Comparison of ENCODE assay signal across 22 cellular contexts in the genomic region with DNA sequence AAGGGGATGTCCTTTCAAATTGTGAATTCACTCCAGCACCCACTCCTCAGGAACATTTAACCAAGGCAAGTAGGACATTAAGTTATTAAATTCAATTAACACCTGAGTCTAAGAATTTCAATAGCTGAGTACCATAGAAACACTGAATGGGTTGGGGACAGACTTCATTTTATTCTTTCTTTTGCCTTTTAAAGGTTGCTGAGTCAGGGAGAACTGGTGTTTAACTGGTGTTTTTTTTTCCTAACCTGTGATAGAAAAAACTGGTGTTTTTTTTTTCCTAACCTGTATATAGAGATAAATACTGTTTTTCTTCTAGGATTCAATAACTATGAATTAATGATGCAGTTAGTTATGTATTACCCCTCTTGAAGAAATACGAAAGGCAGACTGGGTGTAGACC. TPM values are rescaled to one million over a fixed set of nuclear protein-coding genes. Genes with fewer than 3 reads are reported as not detected.
DNase-seq lines count a peak whose midpoint lies in the region; ATAC-seq, FAIRE-seq and TF ChIP-seq lines count a peak whose summit lies in the region.
"Had no signal": no experiment of that assay in that cellular context is flagged by ENCODE, and none has a peak within 500 bp of the region (broad histone marks: within the 10 kb centered on the region; RNA-seq: fewer than 3 reads in every experiment).

No MANE protein-coding gene starts in this region.

- no peak overlapping the region for H3K4me2 ChIP-seq in A549
- no peak overlapping the region for H3K4me2 ChIP-seq in GM12878 (ENCODE audit: control insufficient read depth, insufficient read depth)
- H3K4me2 ChIP-seq: BLaER1 had no signal

- 97% methylated on average over 1 of the region's 1 CpG for WGBS in A549 (ENCODE audit: missing lambda C conversion rate)
- 100% methylated on average over 1 of the region's 1 CpG for WGBS in GM12878 (ENCODE audit: insufficient coverage, insufficient replicate concordance, low lambda C conversion rate, missing lambda C conversion rate)
- WGBS in lower leg skin, 2 donors: 90 to 100% methylated on average over 1 of the region's 1 CpG

- TF ChIP-seq CTCF in A549 (IDR thresholded peaks at IDR 0.05) (no peak), GM12878 (IDR thresholded peaks at IDR 0.05 in 2 of 3, conservative IDR thresholded peaks at IDR 0.05 in 1 of 3; ENCODE audit: control insufficient read depth in 2 of 3, extremely low read depth in 1 of 3, insufficient read depth in 1 of 3, low read depth in 3 of 3, low read length in 3 of 3) (no peak), lower leg skin (IDR thresholded peaks at IDR 0.05) (no peak)

- H3K4me3 ChIP-seq in A549 (no peak overlapping the region), GM12878 (no peak overlapping the region), lower leg skin (ENCODE audit: low read depth, poor library complexity, severe bottlenecking) (no peak overlapping the region)
- H3K4me3 ChIP-seq: BLaER1 had no signal

- H3K9ac ChIP-seq in GM12878 (ENCODE audit: control insufficient read depth, insufficient read depth, low read length): no peak overlapping the region
- H3K9ac ChIP-seq: BLaER1 had no signal

- no peaks in the 10 kb centered on the region; the same call in 2 of the 3 replicates for H3K4me1 ChIP-seq in A549
- no peaks in the 10 kb centered on the region for H3K4me1 ChIP-seq in GM12878 (ENCODE audit: control insufficient read depth, insufficient read depth, low read length)
- H3K4me1 ChIP-seq: BE2C, BLaER1 had no signal

- H3K36me3 ChIP-seq in GM12878 (ENCODE audit: control insufficient read depth in 2 of 2, insufficient read depth in 2 of 2, low read length in 1 of 2): no peaks in the 10 kb centered on the region; a peak in 1 of 4 replicates
- H3K36me3 ChIP-seq: BE2C had no signal

- H3K9me3 ChIP-seq in A549 (no peaks in the 10 kb centered on the region), GM12878 (replicated peaks; ENCODE audit: control insufficient read depth, insufficient read depth, low read length) (no peaks in the 10 kb centered on the region)
- H3K9me3 ChIP-seq: BE2C, BLaER1 had no signal

- H3K27ac Mint-ChIP-seq in activated T-cell treated with anti-CD3 and anti-CD28 coated beads, Interleukin-2, amount 50 U/mL, for 72 hours: peak overlapping the region; percentile 12
- no peak overlapping the region for H3K27ac Mint-ChIP-seq in activated T-cell treated with anti-CD3 and anti-CD28 coated beads, Interleukin-2, amount 50 U/mL, for 24 hours
- H3K27ac Mint-ChIP-seq: CD14-positive monocyte had no signal

- POLR2A ChIA-PET in A549 (lab: Yijun Ruan, JAX) (no interaction called here), GM12878 (lab: Charles Lee) (interaction anchor here (1.0 kb wide), 1 partner anchor 11 kb away, joined by 4 read pairs; no protein-coding TSS in a partner anchor)

- intact Hi-C loops in GM12878 (cut with micrococcal nuclease; ENCODE audit: unreplicated experiment) (no loop called here), lower leg skin (cut with DNase I; ENCODE audit: low total_unique reads) (no loop called here)

- H3K79me2 ChIP-seq in GM12878 (ENCODE audit: control insufficient read depth, insufficient read depth, low read length): no peaks in the 10 kb centered on the region

- no peaks in the 10 kb centered on the region for H4K20me1 ChIP-seq in GM12878 (ENCODE audit: control insufficient read depth, insufficient read depth)
- H4K20me1 ChIP-seq: BLaER1 had no signal

- FAIRE-seq in A549 (lab: Jason Lieb, UNC) (no peak), GM12878 (lab: Jason Lieb, UNC) (no peak)
- FAIRE-seq: GM12891, GM19239 had no signal

- no peak for TF ChIP-seq EP300 in A549 (IDR thresholded peaks at IDR 0.05)
- TF ChIP-seq EP300 in GM12878 (IDR thresholded peaks at IDR 0.05; ENCODE audit: borderline replicate concordance in 1 of 2, control insufficient read depth in 1 of 2, low read depth in 2 of 2, low read length in 2 of 2): no peak

- CTCF ChIA-PET in A549 (lab: Yijun Ruan, JAX) (no interaction called here), GM12878 (lab: Yijun Ruan, JAX) (interaction anchor here (1.1 kb wide), 1 partner anchor 129 kb away, joined by 3 read pairs; no protein-coding TSS in a partner anchor)

- H3K4me3 Mint-ChIP-seq in activated T-cell treated with anti-CD3 and anti-CD28 coated beads, Interleukin-2, amount 50 U/mL, for 72 hours: no peak overlapping the region
- H3K4me3 Mint-ChIP-seq in activated T-cell treated with anti-CD3 and anti-CD28 coated beads, Interleukin-2, amount 50 U/mL, for 24 hours: no peak overlapping the region
- H3K4me3 Mint-ChIP-seq: CD14-positive monocyte; CD4-positive, alpha-beta memory T cell; CD4-positive, CD25-positive, alpha-beta regulatory T cell; CD8-positive, alpha-beta memory T cell had no signal

- TF ChIP-seq POLR2A in A549 (IDR thresholded peaks at IDR 0.05; ENCODE audit: low read length): no peak
- no peak for TF ChIP-seq POLR2A in GM12878 (IDR thresholded peaks at IDR 0.05; ENCODE audit: low read depth, low read length)
- TF ChIP-seq POLR2A in lower leg skin (IDR thresholded peaks at IDR 0.05): no peak

- no peak overlapping the region for H2AFZ ChIP-seq in GM12878 (ENCODE audit: control insufficient read depth, low read depth, low read length)

- H3K27me3 ChIP-seq in GM12878 (replicated peaks in 1 of 2; ENCODE audit: control insufficient read depth in 2 of 2, insufficient read depth in 2 of 2, low read length in 1 of 2): no peaks in the 10 kb centered on the region
- H3K27me3 ChIP-seq: BE2C, BLaER1 had no signal

- SMC1A ChIA-PET in GM12878 (lab: Charles Lee; ENCODE audit: uncharacterized antibody, unreplicated experiment): interaction anchor here (0.6 to 1.4 kb wide), 4 partner anchors 38 to 773 kb away, joined by 3 to 4 read pairs (median 3); a partner anchor contains a TSS

- peaks cover under 1 to 4% of the 10 kb centered on the region in 2 donors for H3K36me3 Mint-ChIP-seq in activated T-cell treated with anti-CD3 and anti-CD28 coated beads, Interleukin-2, amount 50 U/mL, for 72 hours (ENCODE audit: insufficient read depth in 2 of 2)
- H3K36me3 Mint-ChIP-seq in activated T-cell treated with anti-CD3 and anti-CD28 coated beads, Interleukin-2, amount 50 U/mL, for 24 hours (ENCODE audit: low read depth): peaks cover 63% of the 10 kb centered on the region

- RAD21 ChIA-PET in GM12878 (lab: Charles Lee; ENCODE audit: unreplicated experiment): no interaction called here

- H3K27ac ChIP-seq in A549 (no peak overlapping the region), GM12878 (ENCODE audit: control insufficient read depth, insufficient read depth) (no peak overlapping the region)
- H3K27ac ChIP-seq: 22Rv1, BLaER1 had no signal

- no peaks in the 10 kb centered on the region for H3K9me3 Mint-ChIP-seq in activated T-cell treated with anti-CD3 and anti-CD28 coated beads, Interleukin-2, amount 50 U/mL, for 72 hours
- H3K9me3 Mint-ChIP-seq in activated T-cell treated with anti-CD3 and anti-CD28 coated beads, Interleukin-2, amount 50 U/mL, for 24 hours: no peaks in the 10 kb centered on the region
- H3K9me3 Mint-ChIP-seq: CD4-positive, alpha-beta memory T cell; CD4-positive, CD25-positive, alpha-beta regulatory T cell; CD8-positive, alpha-beta memory T cell had no signal

- no peak for TF ChIP-seq RAD21 in A549 (conservative IDR thresholded peaks at IDR 0.05 in 1 of 2, IDR thresholded peaks at IDR 0.05 in 1 of 2)
- TF ChIP-seq RAD21 in GM12878 (IDR thresholded peaks at IDR 0.05; ENCODE audit: insufficient read depth, low read depth, low read length): no peak

- in situ Hi-C loops in GM12878 (cut with MboI): no loop called here

- no peak for ATAC-seq in activated T-cell treated with anti-CD3 and anti-CD28 coated beads, Interleukin-2, amount 50 U/mL, for 72 hours (replicated peaks in 1 of 2)
- ATAC-seq in A549 (no peak), GM12878 (no peak)

- BruUV-seq in GM12878 (replicated peaks; lab: Mats Ljungman, UMichigan): TSS peak; percentile 55

- peaks cover 3% of the 10 kb centered on the region for H3K4me1 Mint-ChIP-seq in activated T-cell treated with anti-CD3 and anti-CD28 coated beads, Interleukin-2, amount 50 U/mL, for 72 hours (ENCODE audit: low read depth)
- peaks cover 4% of the 10 kb centered on the region for H3K4me1 Mint-ChIP-seq in activated T-cell treated with anti-CD3 and anti-CD28 coated beads, Interleukin-2, amount 50 U/mL, for 24 hours (ENCODE audit: low read depth)
- H3K4me1 Mint-ChIP-seq: CD14-positive monocyte had no signal

- H3K27me3 Mint-ChIP-seq in activated T-cell treated with anti-CD3 and anti-CD28 coated beads, Interleukin-2, amount 50 U/mL, for 72 hours (ENCODE audit: low read depth): no peaks in the 10 kb centered on the region
- no peaks in the 10 kb centered on the region for H3K27me3 Mint-ChIP-seq in activated T-cell treated with anti-CD3 and anti-CD28 coated beads, Interleukin-2, amount 50 U/mL, for 24 hours
- H3K27me3 Mint-ChIP-seq: CD4-positive, alpha-beta memory T cell; CD4-positive, CD25-positive, alpha-beta regulatory T cell had no signal

- DNase-seq in activated T-cell treated with anti-CD3 and anti-CD28 coated beads, Interleukin-2, amount 50 U/mL, for 72 hours: no peak
- no peak for DNase-seq in activated T-cell treated with anti-CD3 and anti-CD28 coated beads, Interleukin-2, amount 50 U/mL, for 24 hours
- DNase-seq in A549 (ENCODE audit: low read depth in 1 of 2, low spot score in 1 of 2): no peak
- no peak for DNase-seq in GM12878 (ENCODE audit: low read depth, low spot score)
- DNase-seq in NCI-H2107 (lab: John Stamatoyannopoulos, UW): no peak
- no peak for DNase-seq in lower leg skin (ENCODE audit: low spot score in 2 of 2)
- DNase-seq: ACHN; BE2C; C1 segment of cervical spinal cord; CD4-positive, alpha-beta memory T cell; CD4-positive, CD25-positive, alpha-beta regulatory T cell; CD8-positive, alpha-beta memory T cell; COR-L47; DMS 273 treated with DMSO at 0.1 percent for 48 hours; DMS153; DMS79 treated with DMSO at 0.1 percent for 48 hours; GDM1 had no signal

RNA-seq across cellular contexts. Expression of a gene that starts 38.9 kb away (rescaled TPM):
- total RNA-seq in activated T-cell treated with anti-CD3 and anti-CD28 coated beads, Interleukin-2, amount 50 U/mL, for 72 hours: 10 to 100 TPM; 24.2 to 27.8 TPM
- polyA plus RNA-seq in A549 (2011; rRNA removed) (42.8 and 56.2 TPM in 2 replicates), A549 (2017; fragmentation: RNase III; extraction: RNeasy Plus Mini Kit Qiagen cat#74134 plus additional on column Dnase treatment) (21.7 to 24.9 TPM (median 22.7 TPM) in 3 replicates), GM12878 (2011; rRNA removed) (32.7 and 50.6 TPM in 2 replicates), GM12878 (2014; fragmentation: Illumina TruSeq; extraction: Trizol) (31.6 and 42.7 TPM in 2 replicates), GM12878 (2014; fragmentation: Nextera tagmentation; extraction: Ambion mirVana) (10 to 100 TPM; 20.9 to 23.3 TPM), GM12878 (2014; rRNA removed) (18.4 and 20.4 TPM in 2 replicates), GM12878 (2016; fragmentation: Nextera tagmentation; extraction: Ambion mirVana) (10 to 100 TPM; 32.9 to 34.9 TPM)
- polyA plus RNA-seq in A549 (2012; cell fraction: cytosol; rRNA removed): 12.4 and 13.9 TPM in 2 replicates
- 10.8 and 17.1 TPM in 2 replicates for polyA plus RNA-seq in A549 (2012; cell fraction: nucleus; rRNA removed)
- 36.2 and 59.9 TPM in 2 replicates for polyA minus RNA-seq in A549 (2011; rRNA and poly(A)+ RNA removed)
- 62.2 and 64.4 TPM in 2 replicates for total RNA-seq in GM12878 (2013; cell fraction: nucleolus; rRNA removed)
- total RNA-seq in GM12878 (2014; rRNA removed) (23.6 and 28.0 TPM in 2 replicates), GM12878 (2014; rRNA removed; fragmentation: Illumina TruSeq; extraction: Trizol) (25.3 and 26.5 TPM in 2 replicates), GM12878 (2021) (24.2 and 25.4 TPM in 2 replicates), lower leg skin (10 to 100 TPM; 11.0 to 16.4 (median 11.3) TPM)
- polyA plus RNA-seq in GM12878 (2011; ENCODE audit: low read depth): 11.7 TPM
- polyA plus RNA-seq in GM12878 (2011; cell fraction: cytosol; rRNA removed): 17.1 and 31.9 TPM in 2 replicates
- 14.5 and 20.4 TPM in 2 replicates for polyA plus RNA-seq in GM12878 (2011; cell fraction: nucleus; rRNA removed)
- 15.0 and 15.8 TPM in 2 replicates for polyA plus RNA-seq in GM12878 (2012)
- polyA minus RNA-seq in GM12878 (2011; rRNA and poly(A)+ RNA removed): 37.0 and 40.3 TPM in 2 replicates
- polyA minus RNA-seq in GM12878 (2011; cell fraction: cytosol; rRNA and poly(A)+ RNA removed): 9.6 and 11.0 TPM in 2 replicates
- 26.4 and 43.2 TPM in 2 replicates for polyA minus RNA-seq in GM12878 (2011; cell fraction: nucleus; rRNA and poly(A)+ RNA removed)
